18 cellular contexts compared by ENCODE assay signal in genomic region chr2:106068415-106068814, GRCh38.
A peak's percentile ranks its signal among the peaks of the same experiment; 100 is the strongest.
DNase-seq lines count a peak whose midpoint lies in the region; ATAC-seq, FAIRE-seq and TF ChIP-seq lines count a peak whose summit lies in the region.
"Had no signal": no experiment of that assay in that cellular context is flagged by ENCODE, and none has a peak within 500 bp of the region (broad histone marks: within the 10 kb centered on the region; RNA-seq: fewer than 3 reads in every experiment).

No MANE protein-coding gene starts in this region.

- intact Hi-C loops in GM12878 (cut with micrococcal nuclease; ENCODE audit: unreplicated experiment) (no loop called here), right cardiac atrium (cut with DNase I) (no loop called here), left colon (cut with DNase I, micrococcal nuclease) (no loop called here)

- no peaks in the 10 kb centered on the region for H3K9me3 ChIP-seq in GM12878 (replicated peaks; ENCODE audit: control insufficient read depth, insufficient read depth, low read length)
- no peaks in the 10 kb centered on the region for H3K9me3 ChIP-seq in right cardiac atrium (ENCODE audit: control insufficient read depth, low read length)
- no peaks in the 10 kb centered on the region for H3K9me3 ChIP-seq in BE2C

- TF ChIP-seq CTCF in GM12878 (IDR thresholded peaks at IDR 0.05 in 2 of 3, conservative IDR thresholded peaks at IDR 0.05 in 1 of 3; ENCODE audit: control insufficient read depth in 2 of 3, extremely low read depth in 1 of 3, insufficient read depth in 1 of 3, low read depth in 3 of 3, low read length in 3 of 3) = no peak
- TF ChIP-seq CTCF in BE2C (IDR thresholded peaks at IDR 0.05; ENCODE audit: low read depth, low read length) = no peak

- no peak for TF ChIP-seq POLR2A in GM12878 (IDR thresholded peaks at IDR 0.05; ENCODE audit: low read depth, low read length)

- no peaks in the 10 kb centered on the region for H3K9me3 Mint-ChIP-seq in activated naive CD4-positive, alpha-beta T cell treated with anti-CD3 and anti-CD28 coated beads, Interleukin-2, amount 50 U/mL, for 24 hours
- H3K9me3 Mint-ChIP-seq in activated naive CD4-positive, alpha-beta T cell treated with anti-CD3 and anti-CD28 coated beads, Interleukin-2, amount 50 U/mL, for 72 hours = no peaks in the 10 kb centered on the region
- H3K9me3 Mint-ChIP-seq: CD4-positive, alpha-beta memory T cell; T-cell had no signal

- H3K27ac ChIP-seq in GM12878 (ENCODE audit: control insufficient read depth, insufficient read depth) = no peak overlapping the region
- H3K27ac ChIP-seq in right cardiac atrium (ENCODE audit: low read length) = no peak overlapping the region

- no TSS peak for BruUV-seq in GM12878 (replicated peaks; lab: Mats Ljungman, UMichigan)

- H2AFZ ChIP-seq in GM12878 (ENCODE audit: control insufficient read depth, low read depth, low read length) = no peak overlapping the region

- no peak for FAIRE-seq in GM12878 (lab: Jason Lieb, UNC)
- FAIRE-seq: A204.1 had no signal

- no peak overlapping the region for H3K9ac ChIP-seq in GM12878 (ENCODE audit: control insufficient read depth, insufficient read depth, low read length)

- no peaks in the 10 kb centered on the region for H3K79me2 ChIP-seq in GM12878 (ENCODE audit: control insufficient read depth, insufficient read depth, low read length)

- CTCF ChIA-PET in GM12878 (lab: Yijun Ruan, JAX) = no interaction called here

- no peaks in the 10 kb centered on the region for H4K20me1 ChIP-seq in GM12878 (ENCODE audit: control insufficient read depth, insufficient read depth)

- TF ChIP-seq EP300 in GM12878 (IDR thresholded peaks at IDR 0.05; ENCODE audit: borderline replicate concordance in 1 of 2, control insufficient read depth in 1 of 2, low read depth in 2 of 2, low read length in 2 of 2) = no peak

- SMC1A ChIA-PET in GM12878 (lab: Charles Lee; ENCODE audit: uncharacterized antibody, unreplicated experiment) = no interaction called here

- no peak for ATAC-seq in activated naive CD4-positive, alpha-beta T cell treated with anti-CD3 and anti-CD28 coated beads, Interleukin-2, amount 50 U/mL, for 72 hours
- no peak for ATAC-seq in GM12878
- ATAC-seq in left lobe of liver = no peak
- ATAC-seq in right cardiac atrium = no peak
- no peak for ATAC-seq in left colon
- ATAC-seq: PC-3, T-cell had no signal

- TF ChIP-seq RAD21 in GM12878 (IDR thresholded peaks at IDR 0.05; ENCODE audit: insufficient read depth, low read depth, low read length) = no peak

- peaks cover 3% of the 10 kb centered on the region for H3K27me3 Mint-ChIP-seq in activated naive CD4-positive, alpha-beta T cell treated with anti-CD3 and anti-CD28 coated beads, Interleukin-2, amount 50 U/mL, for 24 hours

- H3K4me1 Mint-ChIP-seq in activated naive CD4-positive, alpha-beta T cell treated with anti-CD3 and anti-CD28 coated beads, Interleukin-2, amount 50 U/mL, for 24 hours = peaks cover 29% of the 10 kb centered on the region

- no peak overlapping the region for H3K4me2 ChIP-seq in GM12878 (ENCODE audit: control insufficient read depth, insufficient read depth)

- H3K4me1 ChIP-seq in GM12878 (ENCODE audit: control insufficient read depth, insufficient read depth, low read length) (no peaks in the 10 kb centered on the region), right cardiac atrium (ENCODE audit: control insufficient read depth, insufficient read depth, low read length) (no peaks in the 10 kb centered on the region), BE2C (no peaks in the 10 kb centered on the region)

- H3K36me3 ChIP-seq in GM12878 (ENCODE audit: control insufficient read depth in 2 of 2, insufficient read depth in 2 of 2, low read length in 1 of 2) (no peaks in the 10 kb centered on the region), BE2C (no peaks in the 10 kb centered on the region)

- POLR2A ChIA-PET in GM12878 (lab: Charles Lee) = no interaction called here

- H3K27me3 ChIP-seq in GM12878 (replicated peaks in 1 of 2; ENCODE audit: control insufficient read depth in 2 of 2, insufficient read depth in 2 of 2, low read length in 1 of 2) (peaks cover 4 to 6% of the 10 kb centered on the region in 2 experiments), right cardiac atrium (ENCODE audit: control insufficient read depth, insufficient read depth) (no peaks in the 10 kb centered on the region), BE2C (peaks cover 15% of the 10 kb centered on the region)

- RAD21 ChIA-PET in GM12878 (lab: Charles Lee; ENCODE audit: unreplicated experiment) = no interaction called here

- WGBS in GM12878 (ENCODE audit: insufficient coverage, insufficient replicate concordance, low lambda C conversion rate, missing lambda C conversion rate) = 79% methylated on average over 3 of the region's 3 CpGs
- WGBS in right cardiac atrium = 83% methylated on average over 3 of the region's 3 CpGs

- in situ Hi-C loops in GM12878 (cut with MboI) = no loop called here

- no peak overlapping the region for H3K4me3 Mint-ChIP-seq in activated naive CD4-positive, alpha-beta T cell treated with anti-CD3 and anti-CD28 coated beads, Interleukin-2, amount 50 U/mL, for 24 hours
- H3K4me3 Mint-ChIP-seq: T-cell had no signal

- DNase-seq in activated naive CD4-positive, alpha-beta T cell treated with anti-CD3 and anti-CD28 coated beads, Interleukin-2, amount 50 U/mL, for 72 hours (ENCODE audit: low spot score in 2 of 2) = no peak
- DNase-seq in NCI-H446 treated with DMSO at 0.1 percent for 48 hours (lab: John Stamatoyannopoulos, UW) = peak; percentile 81
- DNase-seq in GM12878 (ENCODE audit: low read depth, low spot score) = no peak
- no peak for DNase-seq in left lobe of liver (ENCODE audit: low spot score)
- no peak for DNase-seq in right cardiac atrium
- no peak for DNase-seq in left colon
- DNase-seq in BE2C = no peak
- DNase-seq: CD4-positive, alpha-beta memory T cell; H7; Kasumi-1; MV-4-11; NCI-H1436; NCI-H2081 treated with DMSO at 0.1 percent for 48 hours; NCI-H510A; PC-3; T-cell had no signal

- H3K4me3 ChIP-seq in GM12878 (no peak overlapping the region), right cardiac atrium (ENCODE audit: low read length) (no peak overlapping the region), BE2C (ENCODE audit: low read depth, low read length) (no peak overlapping the region)

- H3K27ac Mint-ChIP-seq in activated naive CD4-positive, alpha-beta T cell treated with anti-CD3 and anti-CD28 coated beads, Interleukin-2, amount 50 U/mL, for 24 hours = peak overlapping the region; percentile 68
- no peak overlapping the region for H3K27ac Mint-ChIP-seq in activated naive CD4-positive, alpha-beta T cell treated with anti-CD3 and anti-CD28 coated beads, Interleukin-2, amount 50 U/mL, for 72 hours
- H3K27ac Mint-ChIP-seq: T-cell had no signal

- H3K36me3 Mint-ChIP-seq in activated naive CD4-positive, alpha-beta T cell treated with anti-CD3 and anti-CD28 coated beads, Interleukin-2, amount 50 U/mL, for 24 hours = no peaks in the 10 kb centered on the region
- peaks cover 5 to 8% of the 10 kb centered on the region in 2 donors for H3K36me3 Mint-ChIP-seq in activated naive CD4-positive, alpha-beta T cell treated with anti-CD3 and anti-CD28 coated beads, Interleukin-2, amount 50 U/mL, for 72 hours
- H3K36me3 Mint-ChIP-seq: CD4-positive, alpha-beta memory T cell had no signal

TF ChIP-seq in GM12878, 131 proteins besides CTCF, POLR2A, EP300 and RAD21:
- TF ChIP-seq ZNF217 (IDR thresholded peaks at IDR 0.05) (no peak), NR2C1 (IDR thresholded peaks at IDR 0.05) (no peak), EGR1 (IDR thresholded peaks at IDR 0.05; ENCODE audit: borderline replicate concordance in 1 of 2, low read depth in 2 of 2, low read length in 2 of 2) (no peak), MXI1 (IDR thresholded peaks at IDR 0.05; ENCODE audit: low read depth, low read length) (no peak), BCL3 (IDR thresholded peaks at IDR 0.05; ENCODE audit: borderline replicate concordance, insufficient read depth, low read depth, low read length, poor library complexity, severe bottlenecking) (peak; percentile 52), GATAD2B (conservative IDR thresholded peaks at IDR 0.05; ENCODE audit: low read depth) (no peak)
